In genomic region chr19:48595833-48596232, GRCh38 we compare ENCODE assay signal across 30 cellular contexts. TPM values are rescaled to one million over a fixed set of nuclear protein-coding genes. Genes with fewer than 3 reads are reported as not detected.
DNase-seq lines count a peak whose midpoint lies in the region; ATAC-seq and TF ChIP-seq lines count a peak whose summit lies in the region.
"Had no signal": no experiment of that assay in that cellular context is flagged by ENCODE, and none has a peak within 500 bp of the region (broad histone marks: within the 10 kb centered on the region; RNA-seq: fewer than 3 reads in every experiment).

No MANE protein-coding gene starts in this region.

- POLR2A ChIA-PET in activated CD8-positive, alpha-beta T cell treated with anti-CD3 and anti-CD28 coated beads for 36 hours (lab: Charles Lee): interaction anchor here (2.4 kb wide), 1 partner anchor 21 kb away, joined by 11 read pairs; no protein-coding TSS in a partner anchor

- H2BK15ac ChIP-seq in neuronal stem cell (ENCODE audit: low read length): peak overlapping the region; percentile 85

- no peaks in the 10 kb centered on the region for H3K27me3 Mint-ChIP-seq in activated T-cell treated with anti-CD3 and anti-CD28 coated beads, Interleukin-2, amount 50 U/mL, for 72 hours (ENCODE audit: low read depth)
- no peaks in the 10 kb centered on the region for H3K27me3 Mint-ChIP-seq in activated CD8-positive, alpha-beta T cell treated with anti-CD3 and anti-CD28 coated beads for 36 hours
- H3K27me3 Mint-ChIP-seq: activated naive CD8-positive, alpha-beta T cell had no signal

- no peak overlapping the region for H4K91ac ChIP-seq in neuronal stem cell (ENCODE audit: low read depth, low read length, poor library complexity)

- no peak overlapping the region for H3K14ac ChIP-seq in neuronal stem cell (ENCODE audit: low read length)

- peaks cover 6% of the 10 kb centered on the region for H3K4me1 Mint-ChIP-seq in activated T-cell treated with anti-CD3 and anti-CD28 coated beads, Interleukin-2, amount 50 U/mL, for 72 hours (ENCODE audit: low read depth)
- no peaks in the 10 kb centered on the region for H3K4me1 Mint-ChIP-seq in activated CD8-positive, alpha-beta T cell treated with anti-CD3 and anti-CD28 coated beads for 36 hours (ENCODE audit: low read depth)

- no peak for ATAC-seq in activated T-cell treated with anti-CD3 and anti-CD28 coated beads, Interleukin-2, amount 50 U/mL, for 72 hours (replicated peaks in 1 of 2)
- no peak for ATAC-seq in activated CD8-positive, alpha-beta T cell treated with anti-CD3 and anti-CD28 coated beads for 36 hours
- ATAC-seq: gastrocnemius medialis; natural killer cell treated with Interleukin-12 subunit alpha and Interleukin-12 subunit beta and Interleukin-15 and Interleukin-18, amount 100 ng/mL, for 72 hours; pancreas had no signal

- H3K23ac ChIP-seq in neuronal stem cell (ENCODE audit: low read depth, low read length, poor library complexity): peak overlapping the region; percentile 55

- H3K9ac ChIP-seq in neuronal stem cell (ENCODE audit: low read depth, low read length, poor library complexity): no peak overlapping the region
- H3K9ac ChIP-seq: GM23248, KMS-11 had no signal

- H4K8ac ChIP-seq in neuronal stem cell (ENCODE audit: low read depth, low read length): no peak overlapping the region

- peak overlapping the region; percentile 54 to 67 for H3K4me3 Mint-ChIP-seq in activated T-cell treated with anti-CD3 and anti-CD28 coated beads, Interleukin-2, amount 50 U/mL, for 72 hours
- H3K4me3 Mint-ChIP-seq in activated CD8-positive, alpha-beta T cell treated with anti-CD3 and anti-CD28 coated beads for 36 hours: peak overlapping the region; percentile 71
- H3K4me3 Mint-ChIP-seq: dendritic cell treated with granulocyte-macrophage colony-stimulating factor and Interleukin-4, amounts not matched to agents 40 ng/mL and 50 ng/mL, for 4 days had no signal

- H3K79me1 ChIP-seq in neuronal stem cell (ENCODE audit: low read depth, low read length): peaks cover 2% of the 10 kb centered on the region

- peaks cover 0 to 6% (median 0%) of the 10 kb centered on the region in 3 experiments for H3K27me3 ChIP-seq in neuronal stem cell (ENCODE audit: control insufficient read depth in 3 of 3, insufficient read depth in 3 of 3, low read depth in 1 of 3, low read length in 3 of 3)
- H3K27me3 ChIP-seq: gastrocnemius medialis, hepatocyte, pancreas, transverse colon had no signal

- CTCF ChIA-PET in activated CD8-positive, alpha-beta T cell treated with anti-CD3 and anti-CD28 coated beads for 36 hours (lab: Charles Lee): interaction anchor here (1.1 to 3.4 kb wide), 4 partner anchors 12 to 106 kb away, joined by 3 to 13 read pairs (median 10); no protein-coding TSS in a partner anchor

- no peak overlapping the region for H3K4me2 ChIP-seq in neuronal stem cell (ENCODE audit: insufficient read depth, low read length, poor library complexity, severe bottlenecking)
- H3K4me2 ChIP-seq: hepatocyte, KMS-11 had no signal

- no peak for DNase-seq in activated T-cell treated with anti-CD3 and anti-CD28 coated beads, Interleukin-2, amount 50 U/mL, for 72 hours
- DNase-seq in activated T-cell treated with anti-CD3 and anti-CD28 coated beads, Interleukin-2, amount 50 U/mL, for 48 hours: no peak
- DNase-seq in D341Med (ENCODE audit: low spot score) (peak; percentile 26), neuronal stem cell (ENCODE audit: low spot score) (no peak), occipital lobe (lab: John Stamatoyannopoulos, UW) (no peak), NCI-H510A (lab: John Stamatoyannopoulos, UW) (no peak)
- DNase-seq in activated CD8-positive, alpha-beta T cell treated with anti-CD3 and anti-CD28 coated beads for 36 hours: no peak
- DNase-seq: activated CD4-positive, alpha-beta T cell treated with anti-CD3 and anti-CD28 coated beads for 4 hours; C1 segment of cervical spinal cord; gastrocnemius medialis; GM23248; NCI-H1417 treated with DMSO at 0.1 percent for 48 hours; NCI-H2081; NCI-H345; NCI-H774; pancreas; retina; transverse colon had no signal

- no peaks in the 10 kb centered on the region for H3K36me3 Mint-ChIP-seq in activated T-cell treated with anti-CD3 and anti-CD28 coated beads, Interleukin-2, amount 50 U/mL, for 72 hours (ENCODE audit: insufficient read depth in 2 of 2)
- no peaks in the 10 kb centered on the region for H3K36me3 Mint-ChIP-seq in activated CD8-positive, alpha-beta T cell treated with anti-CD3 and anti-CD28 coated beads for 36 hours (ENCODE audit: low read depth)
- H3K36me3 Mint-ChIP-seq: activated naive CD8-positive, alpha-beta T cell; natural killer cell treated with Interleukin-12 subunit alpha and Interleukin-12 subunit beta and Interleukin-15 and Interleukin-18, amount 100 ng/mL, for 72 hours had no signal

- H2BK120ac ChIP-seq in neuronal stem cell (ENCODE audit: low read depth, low read length): no peak overlapping the region

- WGBS in neuronal stem cell (ENCODE audit: extremely low coverage in 2 of 2, insufficient read length in 2 of 2, insufficient replicate concordance in 1 of 2), 2 donors: no CpG with 5 or more reads among the region's 6 CpGs

- no peak for TF ChIP-seq CTCF in activated CD8-positive, alpha-beta T cell treated with anti-CD3 and anti-CD28 coated beads for 36 hours (IDR thresholded peaks at IDR 0.05)

- no peak overlapping the region for H3K27ac Mint-ChIP-seq in activated T-cell treated with anti-CD3 and anti-CD28 coated beads, Interleukin-2, amount 50 U/mL, for 72 hours
- peak overlapping the region; percentile 26 for H3K27ac Mint-ChIP-seq in activated CD8-positive, alpha-beta T cell treated with anti-CD3 and anti-CD28 coated beads for 36 hours
- H3K27ac Mint-ChIP-seq: activated naive CD8-positive, alpha-beta T cell; dendritic cell treated with granulocyte-macrophage colony-stimulating factor and Interleukin-4, amounts not matched to agents 40 ng/mL and 50 ng/mL, for 4 days had no signal

- H3K4me1 ChIP-seq in neuronal stem cell (ENCODE audit: control insufficient read depth in 2 of 2, insufficient read depth in 1 of 2, low read depth in 1 of 2, low read length in 2 of 2): no peaks in the 10 kb centered on the region
- H3K4me1 ChIP-seq: gastrocnemius medialis, pancreas, SJSA1, transverse colon had no signal

- H2AFZ ChIP-seq in neuronal stem cell (ENCODE audit: low read length): no peak overlapping the region
- H2AFZ ChIP-seq: GM23248, hepatocyte had no signal

- intact Hi-C loops in activated CD8-positive, alpha-beta T cell treated with anti-CD3 and anti-CD28 coated beads for 36 hours (cut with micrococcal nuclease): no loop called here

- no peak overlapping the region for H3K4ac ChIP-seq in neuronal stem cell (ENCODE audit: low read length)

- no peaks in the 10 kb centered on the region for H3K36me3 ChIP-seq in neuronal stem cell (replicated peaks in 1 of 2; ENCODE audit: control insufficient read depth in 2 of 2, insufficient read depth in 2 of 2, low read length in 2 of 2)
- H3K36me3 ChIP-seq: gastrocnemius medialis, pancreas, SJSA1, transverse colon had no signal

- H2AK5ac ChIP-seq in neuronal stem cell (ENCODE audit: low read depth, low read length): peak overlapping the region; percentile 96

- no peaks in the 10 kb centered on the region for H3K9me3 Mint-ChIP-seq in activated T-cell treated with anti-CD3 and anti-CD28 coated beads, Interleukin-2, amount 50 U/mL, for 72 hours
- no peaks in the 10 kb centered on the region for H3K9me3 Mint-ChIP-seq in activated CD8-positive, alpha-beta T cell treated with anti-CD3 and anti-CD28 coated beads for 36 hours
- H3K9me3 Mint-ChIP-seq: dendritic cell treated with granulocyte-macrophage colony-stimulating factor and Interleukin-4, amounts not matched to agents 40 ng/mL and 50 ng/mL, for 4 days; natural killer cell treated with Interleukin-12 subunit alpha and Interleukin-12 subunit beta and Interleukin-15 and Interleukin-18, amount 100 ng/mL, for 72 hours had no signal

- H3K18ac ChIP-seq in neuronal stem cell (ENCODE audit: low read length): peak overlapping the region; percentile 57

- no peak overlapping the region for H3K27ac ChIP-seq in neuronal stem cell (replicated peaks; ENCODE audit: low read length)
- H3K27ac ChIP-seq: gastrocnemius medialis, GM23248, hepatocyte, KMS-11, pancreas, SJSA1, transverse colon had no signal

- no peaks in the 10 kb centered on the region for H3K9me3 ChIP-seq in neuronal stem cell (replicated peaks in 1 of 2; ENCODE audit: control insufficient read depth in 2 of 2, insufficient read depth in 1 of 2, low read depth in 1 of 2, low read length in 2 of 2)
- H3K9me3 ChIP-seq: gastrocnemius medialis, pancreas, SJSA1, transverse colon had no signal

- H3K4me3 ChIP-seq in neuronal stem cell (ENCODE audit: low read length in 2 of 2): no peak overlapping the region
- H3K4me3 ChIP-seq: gastrocnemius medialis, GM23248, hepatocyte, lung, pancreas, SJSA1, skin epidermis, transverse colon had no signal

- peak overlapping the region; percentile 22 for H2BK12ac ChIP-seq in neuronal stem cell (ENCODE audit: low read length)

- H2BK5ac ChIP-seq in neuronal stem cell (ENCODE audit: low read length): no peak overlapping the region

RNA-seq across cellular contexts. Expression of gene SPACA4, which starts 10.7 kb away (rescaled TPM):
- not detected for total RNA-seq in activated T-cell treated with anti-CD3 and anti-CD28 coated beads, Interleukin-2, amount 50 U/mL, for 72 hours
- not detected for total RNA-seq in activated CD8-positive, alpha-beta T cell treated with anti-CD3 and anti-CD28 coated beads for 36 hours
- not detected for polyA plus RNA-seq in neuronal stem cell (2013, experiment 1 of 2)
- not detected for polyA plus RNA-seq in neuronal stem cell (2013, experiment 2 of 2)
- total RNA-seq in occipital lobe: not detected
- total RNA-seq: astrocyte; cardiac septum; gastrocnemius medialis; GM23248; hepatocyte; lung; mononuclear cell; natural killer cell treated with Interleukin-12 subunit alpha and Interleukin-12 subunit beta and Interleukin-15 and Interleukin-18, amount 100 ng/mL, for 72 hours; pancreas; RPMI7951; SJSA1; transverse colon had no signal
- polyA plus RNA-seq: GM23248 had no signal

RNA-seq across cellular contexts. Expression of gene FAM83E, which starts 19.0 kb away (rescaled TPM):
- 1 to 10 TPM; 7.5 to 8.5 TPM for total RNA-seq in activated T-cell treated with anti-CD3 and anti-CD28 coated beads, Interleukin-2, amount 50 U/mL, for 72 hours
- total RNA-seq in activated CD8-positive, alpha-beta T cell treated with anti-CD3 and anti-CD28 coated beads for 36 hours: 1 to 10 TPM; 3.8 to 4.7 TPM
- polyA plus RNA-seq in neuronal stem cell (2013, experiment 1 of 2): 0.08 TPM
- 0.15 TPM for polyA plus RNA-seq in neuronal stem cell (2013, experiment 2 of 2)
- 0.47 TPM for total RNA-seq in occipital lobe
- total RNA-seq: cardiac septum, GM23248 had no signal
- polyA plus RNA-seq: GM23248 had no signal

RNA-seq across cellular contexts. Expression of gene RPL18, which starts 23.1 kb away (rescaled TPM):
- total RNA-seq in activated T-cell treated with anti-CD3 and anti-CD28 coated beads, Interleukin-2, amount 50 U/mL, for 72 hours: 1,000 to 10,000 TPM; 1,953 to 2,080 TPM
- total RNA-seq in activated CD8-positive, alpha-beta T cell treated with anti-CD3 and anti-CD28 coated beads for 36 hours: 1,000 to 10,000 TPM; 2,304 to 2,324 TPM
- polyA plus RNA-seq in neuronal stem cell (2013, experiment 1 of 2): 2,801 TPM
- polyA plus RNA-seq in neuronal stem cell (2013, experiment 2 of 2): 2,729 TPM
- total RNA-seq in occipital lobe: 1,447 TPM

RNA-seq across cellular contexts. Expression of gene SPHK2, which starts 23.5 kb away (rescaled TPM):
- 10 to 100 TPM; 26.9 to 27.2 TPM for total RNA-seq in activated T-cell treated with anti-CD3 and anti-CD28 coated beads, Interleukin-2, amount 50 U/mL, for 72 hours
- total RNA-seq in activated CD8-positive, alpha-beta T cell treated with anti-CD3 and anti-CD28 coated beads for 36 hours: 10 to 100 TPM; 22.3 to 22.9 TPM
- polyA plus RNA-seq in neuronal stem cell (2013, experiment 1 of 2): 25.6 TPM
- 23.7 TPM for polyA plus RNA-seq in neuronal stem cell (2013, experiment 2 of 2)
- total RNA-seq in occipital lobe: 7.2 TPM

RNA-seq across cellular contexts. Expression of gene DBP, which starts 41.3 kb away (rescaled TPM):
- total RNA-seq in activated T-cell treated with anti-CD3 and anti-CD28 coated beads, Interleukin-2, amount 50 U/mL, for 72 hours: 10 to 100 TPM in 1 of 2 donors, 1 to 10 TPM in 1; 8.2 to 13.4 TPM
- 10 to 100 TPM; 10.8 to 13.1 TPM for total RNA-seq in activated CD8-positive, alpha-beta T cell treated with anti-CD3 and anti-CD28 coated beads for 36 hours
- 17.9 TPM for polyA plus RNA-seq in neuronal stem cell (2013, experiment 1 of 2)
- polyA plus RNA-seq in neuronal stem cell (2013, experiment 2 of 2): 16.7 TPM
- 4.8 TPM for total RNA-seq in occipital lobe
